In the genomic region with DNA sequence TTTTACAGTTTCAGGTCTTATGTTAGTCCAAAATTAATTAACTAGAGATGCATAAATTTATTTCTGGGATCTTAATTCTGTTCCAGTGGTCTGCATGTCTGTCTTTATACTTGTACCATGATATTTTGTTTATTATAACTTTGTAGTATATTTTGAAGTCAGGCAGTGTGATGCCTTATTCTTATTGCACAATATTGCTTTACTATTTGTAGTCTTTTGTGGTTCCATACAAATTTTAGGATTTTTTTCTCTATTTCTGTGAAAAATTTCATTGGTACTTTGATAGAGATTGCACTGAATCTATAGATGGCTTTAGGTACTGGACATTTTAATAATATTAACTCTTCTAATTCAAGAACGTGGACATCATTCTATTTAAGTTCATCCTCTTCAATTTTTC, we compare ENCODE assay signal across 11 cellular contexts.
"Had no signal": no experiment of that assay in that cellular context is flagged by ENCODE, and none has a peak within 500 bp of the region (broad histone marks: within the 10 kb centered on the region; RNA-seq: fewer than 3 reads in every experiment).

No MANE protein-coding gene starts in this region.

- H3K27ac ChIP-seq: GM23248 had no signal

- H3K4me3 ChIP-seq: GM23248, GM23338, HAP-1 had no signal

- H3K9me3 ChIP-seq: HAP-1 had no signal

- H3K9ac ChIP-seq: GM23248 had no signal

- DNase-seq: GM23248, GOT3, H7, H9, HCEC 1CT, HFFc6 had no signal

- H3K4me2 ChIP-seq: GM23338 had no signal

- ATAC-seq: GM23338, HCT116 had no signal

- FAIRE-seq: H1, H54 had no signal

- H2AFZ ChIP-seq: GM23248, GM23338 had no signal

- H3K4me1 ChIP-seq: HAP-1 had no signal

- H3K36me3 ChIP-seq: HAP-1 had no signal
